1 cellular context compared by ENCODE assay signal in the genomic region with DNA sequence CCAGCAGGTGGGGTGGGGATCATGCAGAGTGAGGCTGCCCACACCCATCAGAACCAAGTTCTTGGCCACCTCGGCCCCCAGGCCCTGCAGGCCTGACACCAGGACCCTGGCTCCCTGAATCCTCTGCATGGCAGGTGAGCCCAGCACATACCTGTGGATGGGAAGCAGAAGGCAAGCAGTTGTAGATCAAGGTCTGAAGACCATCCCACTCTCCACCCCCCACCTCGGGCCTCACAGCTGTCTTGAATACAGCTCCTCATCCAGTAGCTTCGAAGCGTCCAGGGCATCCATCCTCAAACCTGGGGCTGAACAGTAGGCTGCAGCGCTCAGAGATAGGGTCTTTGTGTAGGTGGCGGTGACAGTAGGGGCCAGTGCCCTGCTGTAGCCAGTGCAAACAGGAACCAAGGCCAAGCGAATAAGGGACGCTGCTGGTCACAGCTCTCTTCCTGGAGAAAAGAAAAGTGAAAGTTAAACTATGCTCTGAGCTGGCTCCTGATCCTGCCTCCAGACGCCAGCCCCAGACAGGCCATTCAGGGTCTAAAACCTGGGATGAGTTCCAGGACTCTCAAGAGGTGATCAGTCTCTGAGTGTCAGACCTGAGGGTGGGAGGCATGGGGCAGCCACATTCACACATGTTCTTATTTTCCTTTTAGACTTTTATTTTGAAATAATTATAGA.
TF ChIP-seq lines count a peak whose summit lies in the region.

A gene with protein sequence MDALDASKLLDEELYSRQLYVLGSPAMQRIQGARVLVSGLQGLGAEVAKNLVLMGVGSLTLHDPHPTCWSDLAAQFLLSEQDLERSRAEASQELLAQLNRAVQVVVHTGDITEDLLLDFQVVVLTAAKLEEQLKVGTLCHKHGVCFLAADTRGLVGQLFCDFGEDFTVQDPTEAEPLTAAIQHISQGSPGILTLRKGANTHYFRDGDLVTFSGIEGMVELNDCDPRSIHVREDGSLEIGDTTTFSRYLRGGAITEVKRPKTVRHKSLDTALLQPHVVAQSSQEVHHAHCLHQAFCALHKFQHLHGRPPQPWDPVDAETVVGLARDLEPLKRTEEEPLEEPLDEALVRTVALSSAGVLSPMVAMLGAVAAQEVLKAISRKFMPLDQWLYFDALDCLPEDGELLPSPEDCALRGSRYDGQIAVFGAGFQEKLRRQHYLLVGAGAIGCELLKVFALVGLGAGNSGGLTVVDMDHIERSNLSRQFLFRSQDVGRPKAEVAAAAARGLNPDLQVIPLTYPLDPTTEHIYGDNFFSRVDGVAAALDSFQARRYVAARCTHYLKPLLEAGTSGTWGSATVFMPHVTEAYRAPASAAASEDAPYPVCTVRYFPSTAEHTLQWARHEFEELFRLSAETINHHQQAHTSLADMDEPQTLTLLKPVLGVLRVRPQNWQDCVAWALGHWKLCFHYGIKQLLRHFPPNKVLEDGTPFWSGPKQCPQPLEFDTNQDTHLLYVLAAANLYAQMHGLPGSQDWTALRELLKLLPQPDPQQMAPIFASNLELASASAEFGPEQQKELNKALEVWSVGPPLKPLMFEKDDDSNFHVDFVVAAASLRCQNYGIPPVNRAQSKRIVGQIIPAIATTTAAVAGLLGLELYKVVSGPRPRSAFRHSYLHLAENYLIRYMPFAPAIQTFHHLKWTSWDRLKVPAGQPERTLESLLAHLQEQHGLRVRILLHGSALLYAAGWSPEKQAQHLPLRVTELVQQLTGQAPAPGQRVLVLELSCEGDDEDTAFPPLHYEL (minus strand): TSS at position 457 of the 678 bp plus-strand sequence. CDS start 166 bp downstream, at position 291.

TF ChIP-seq in HepG2, 621 proteins besides CTCF, POLR2A, EP300 and RAD21 (continued from another document and continues in another):
- TF ChIP-seq, protein P1, sequence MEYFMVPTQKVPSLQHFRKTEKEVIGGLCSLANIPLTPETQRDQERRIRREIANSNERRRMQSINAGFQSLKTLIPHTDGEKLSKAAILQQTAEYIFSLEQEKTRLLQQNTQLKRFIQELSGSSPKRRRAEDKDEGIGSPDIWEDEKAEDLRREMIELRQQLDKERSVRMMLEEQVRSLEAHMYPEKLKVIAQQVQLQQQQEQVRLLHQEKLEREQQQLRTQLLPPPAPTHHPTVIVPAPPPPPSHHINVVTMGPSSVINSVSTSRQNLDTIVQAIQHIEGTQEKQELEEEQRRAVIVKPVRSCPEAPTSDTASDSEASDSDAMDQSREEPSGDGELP (IDR thresholded peaks at IDR 0.05; ENCODE audit: borderline replicate concordance, low read depth): peak; percentile 48; the same call in 1 of the 2 replicates
- TF ChIP-seq, protein P2, sequence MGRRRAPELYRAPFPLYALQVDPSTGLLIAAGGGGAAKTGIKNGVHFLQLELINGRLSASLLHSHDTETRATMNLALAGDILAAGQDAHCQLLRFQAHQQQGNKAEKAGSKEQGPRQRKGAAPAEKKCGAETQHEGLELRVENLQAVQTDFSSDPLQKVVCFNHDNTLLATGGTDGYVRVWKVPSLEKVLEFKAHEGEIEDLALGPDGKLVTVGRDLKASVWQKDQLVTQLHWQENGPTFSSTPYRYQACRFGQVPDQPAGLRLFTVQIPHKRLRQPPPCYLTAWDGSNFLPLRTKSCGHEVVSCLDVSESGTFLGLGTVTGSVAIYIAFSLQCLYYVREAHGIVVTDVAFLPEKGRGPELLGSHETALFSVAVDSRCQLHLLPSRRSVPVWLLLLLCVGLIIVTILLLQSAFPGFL (CRISPR knock-in tag; IDR thresholded peaks at IDR 0.05): no peak
- TF ChIP-seq MAZ (IDR thresholded peaks at IDR 0.05; ENCODE audit: borderline replicate concordance, low read depth, low read length): no peak
- TF ChIP-seq MAZ (CRISPR knock-in tag; IDR thresholded peaks at IDR 0.05; ENCODE audit: low read depth): no peak
- TF ChIP-seq MEIS2 (CRISPR knock-in tag; IDR thresholded peaks at IDR 0.05): peak; percentile 43; the same call in 1 of the 2 replicates
- TF ChIP-seq ZNF260 (CRISPR knock-in tag; IDR thresholded peaks at IDR 0.05; ENCODE audit: borderline replicate concordance, low read depth): no peak
- TF ChIP-seq MED1 (CRISPR knock-in tag; IDR thresholded peaks at IDR 0.05): peak; percentile 54
- TF ChIP-seq ZNF891 (CRISPR knock-in tag; IDR thresholded peaks at IDR 0.05): peak; percentile 32; the same call in 1 of the 2 replicates
- TF ChIP-seq BCL6 (CRISPR knock-in tag; IDR thresholded peaks at IDR 0.05): no peak
- TF ChIP-seq PHF21A (CRISPR knock-in tag; IDR thresholded peaks at IDR 0.05): peak; percentile 17; the same call in 1 of the 2 replicates
- TF ChIP-seq, protein P3, sequence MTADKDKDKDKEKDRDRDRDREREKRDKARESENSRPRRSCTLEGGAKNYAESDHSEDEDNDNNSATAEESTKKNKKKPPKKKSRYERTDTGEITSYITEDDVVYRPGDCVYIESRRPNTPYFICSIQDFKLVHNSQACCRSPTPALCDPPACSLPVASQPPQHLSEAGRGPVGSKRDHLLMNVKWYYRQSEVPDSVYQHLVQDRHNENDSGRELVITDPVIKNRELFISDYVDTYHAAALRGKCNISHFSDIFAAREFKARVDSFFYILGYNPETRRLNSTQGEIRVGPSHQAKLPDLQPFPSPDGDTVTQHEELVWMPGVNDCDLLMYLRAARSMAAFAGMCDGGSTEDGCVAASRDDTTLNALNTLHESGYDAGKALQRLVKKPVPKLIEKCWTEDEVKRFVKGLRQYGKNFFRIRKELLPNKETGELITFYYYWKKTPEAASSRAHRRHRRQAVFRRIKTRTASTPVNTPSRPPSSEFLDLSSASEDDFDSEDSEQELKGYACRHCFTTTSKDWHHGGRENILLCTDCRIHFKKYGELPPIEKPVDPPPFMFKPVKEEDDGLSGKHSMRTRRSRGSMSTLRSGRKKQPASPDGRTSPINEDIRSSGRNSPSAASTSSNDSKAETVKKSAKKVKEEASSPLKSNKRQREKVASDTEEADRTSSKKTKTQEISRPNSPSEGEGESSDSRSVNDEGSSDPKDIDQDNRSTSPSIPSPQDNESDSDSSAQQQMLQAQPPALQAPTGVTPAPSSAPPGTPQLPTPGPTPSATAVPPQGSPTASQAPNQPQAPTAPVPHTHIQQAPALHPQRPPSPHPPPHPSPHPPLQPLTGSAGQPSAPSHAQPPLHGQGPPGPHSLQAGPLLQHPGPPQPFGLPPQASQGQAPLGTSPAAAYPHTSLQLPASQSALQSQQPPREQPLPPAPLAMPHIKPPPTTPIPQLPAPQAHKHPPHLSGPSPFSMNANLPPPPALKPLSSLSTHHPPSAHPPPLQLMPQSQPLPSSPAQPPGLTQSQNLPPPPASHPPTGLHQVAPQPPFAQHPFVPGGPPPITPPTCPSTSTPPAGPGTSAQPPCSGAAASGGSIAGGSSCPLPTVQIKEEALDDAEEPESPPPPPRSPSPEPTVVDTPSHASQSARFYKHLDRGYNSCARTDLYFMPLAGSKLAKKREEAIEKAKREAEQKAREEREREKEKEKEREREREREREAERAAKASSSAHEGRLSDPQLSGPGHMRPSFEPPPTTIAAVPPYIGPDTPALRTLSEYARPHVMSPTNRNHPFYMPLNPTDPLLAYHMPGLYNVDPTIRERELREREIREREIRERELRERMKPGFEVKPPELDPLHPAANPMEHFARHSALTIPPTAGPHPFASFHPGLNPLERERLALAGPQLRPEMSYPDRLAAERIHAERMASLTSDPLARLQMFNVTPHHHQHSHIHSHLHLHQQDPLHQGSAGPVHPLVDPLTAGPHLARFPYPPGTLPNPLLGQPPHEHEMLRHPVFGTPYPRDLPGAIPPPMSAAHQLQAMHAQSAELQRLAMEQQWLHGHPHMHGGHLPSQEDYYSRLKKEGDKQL (CRISPR knock-in tag; IDR thresholded peaks at IDR 0.05; ENCODE audit: low read depth): no peak
- TF ChIP-seq ZSCAN12 (CRISPR knock-in tag; IDR thresholded peaks at IDR 0.05): no peak
- TF ChIP-seq RFXAP (CRISPR knock-in tag; IDR thresholded peaks at IDR 0.05; ENCODE audit: borderline replicate concordance): no peak
- no peak for TF ChIP-seq FOXA1 (IDR thresholded peaks at IDR 0.05)
- peak; percentile 56; the same call in 1 of the 2 replicates for TF ChIP-seq FOXA1 (CRISPR knock-in tag; IDR thresholded peaks at IDR 0.05)
- TF ChIP-seq, protein P4, sequence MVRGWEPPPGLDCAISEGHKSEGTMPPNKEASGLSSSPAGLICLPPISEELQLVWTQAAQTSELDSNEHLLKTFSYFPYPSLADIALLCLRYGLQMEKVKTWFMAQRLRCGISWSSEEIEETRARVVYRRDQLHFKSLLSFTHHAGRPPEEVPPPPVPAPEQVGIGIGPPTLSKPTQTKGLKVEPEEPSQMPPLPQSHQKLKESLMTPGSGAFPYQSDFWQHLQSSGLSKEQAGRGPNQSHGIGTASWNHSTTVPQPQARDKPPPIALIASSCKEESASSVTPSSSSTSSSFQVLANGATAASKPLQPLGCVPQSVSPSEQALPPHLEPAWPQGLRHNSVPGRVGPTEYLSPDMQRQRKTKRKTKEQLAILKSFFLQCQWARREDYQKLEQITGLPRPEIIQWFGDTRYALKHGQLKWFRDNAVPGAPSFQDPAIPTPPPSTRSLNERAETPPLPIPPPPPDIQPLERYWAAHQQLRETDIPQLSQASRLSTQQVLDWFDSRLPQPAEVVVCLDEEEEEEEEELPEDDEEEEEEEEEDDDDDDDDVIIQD (CRISPR knock-in tag; IDR thresholded peaks at IDR 0.05; ENCODE audit: low read depth): no peak
- TF ChIP-seq ZNF331 (CRISPR knock-in tag; IDR thresholded peaks at IDR 0.05): no peak
- TF ChIP-seq RARG (CRISPR knock-in tag; IDR thresholded peaks at IDR 0.05; ENCODE audit: low read depth): no peak
- TF ChIP-seq, protein P5, sequence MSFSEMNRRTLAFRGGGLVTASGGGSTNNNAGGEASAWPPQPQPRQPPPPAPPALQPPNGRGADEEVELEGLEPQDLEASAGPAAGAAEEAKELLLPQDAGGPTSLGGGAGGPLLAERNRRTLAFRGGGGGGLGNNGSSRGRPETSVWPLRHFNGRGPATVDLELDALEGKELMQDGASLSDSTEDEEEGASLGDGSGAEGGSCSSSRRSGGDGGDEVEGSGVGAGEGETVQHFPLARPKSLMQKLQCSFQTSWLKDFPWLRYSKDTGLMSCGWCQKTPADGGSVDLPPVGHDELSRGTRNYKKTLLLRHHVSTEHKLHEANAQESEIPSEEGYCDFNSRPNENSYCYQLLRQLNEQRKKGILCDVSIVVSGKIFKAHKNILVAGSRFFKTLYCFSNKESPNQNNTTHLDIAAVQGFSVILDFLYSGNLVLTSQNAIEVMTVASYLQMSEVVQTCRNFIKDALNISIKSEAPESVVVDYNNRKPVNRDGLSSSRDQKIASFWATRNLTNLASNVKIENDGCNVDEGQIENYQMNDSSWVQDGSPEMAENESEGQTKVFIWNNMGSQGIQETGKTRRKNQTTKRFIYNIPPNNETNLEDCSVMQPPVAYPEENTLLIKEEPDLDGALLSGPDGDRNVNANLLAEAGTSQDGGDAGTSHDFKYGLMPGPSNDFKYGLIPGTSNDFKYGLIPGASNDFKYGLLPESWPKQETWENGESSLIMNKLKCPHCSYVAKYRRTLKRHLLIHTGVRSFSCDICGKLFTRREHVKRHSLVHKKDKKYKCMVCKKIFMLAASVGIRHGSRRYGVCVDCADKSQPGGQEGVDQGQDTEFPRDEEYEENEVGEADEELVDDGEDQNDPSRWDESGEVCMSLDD (CRISPR knock-in tag; IDR thresholded peaks at IDR 0.05; ENCODE audit: borderline replicate concordance): no peak
- 0 out of 2 replicates have a peak, but pooled peaks have one; percentile 23 for TF ChIP-seq ZNF205 (CRISPR knock-in tag; IDR thresholded peaks at IDR 0.05)
- TF ChIP-seq GATA4 (IDR thresholded peaks at IDR 0.05; ENCODE audit: borderline replicate concordance, low read depth): no peak
- TF ChIP-seq, protein P6, sequence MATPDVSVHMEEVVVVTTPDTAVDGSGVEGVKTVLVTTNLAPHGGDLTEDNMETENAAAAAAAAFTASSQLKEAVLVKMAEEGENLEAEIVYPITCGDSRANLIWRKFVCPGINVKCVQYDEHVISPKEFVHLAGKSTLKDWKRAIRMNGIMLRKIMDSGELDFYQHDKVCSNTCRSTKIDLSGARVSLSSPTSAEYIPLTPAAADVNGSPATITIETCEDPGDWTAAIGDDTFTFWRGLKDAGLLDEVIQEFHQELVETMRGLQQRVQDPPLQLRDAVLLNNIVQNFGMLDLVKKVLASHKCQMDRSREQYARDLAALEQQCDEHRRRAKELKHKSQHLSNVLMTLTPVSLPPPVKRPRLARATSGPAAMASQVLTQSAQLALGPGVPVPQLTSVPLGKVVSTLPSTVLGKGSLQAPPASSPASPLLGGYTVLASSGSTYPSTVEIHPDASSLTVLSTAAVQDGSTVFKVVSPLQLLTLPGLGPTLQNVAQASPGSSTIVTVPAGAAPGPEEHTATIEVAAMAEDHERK (CRISPR knock-in tag; IDR thresholded peaks at IDR 0.05; ENCODE audit: low read depth): no peak
- TF ChIP-seq, protein P7, sequence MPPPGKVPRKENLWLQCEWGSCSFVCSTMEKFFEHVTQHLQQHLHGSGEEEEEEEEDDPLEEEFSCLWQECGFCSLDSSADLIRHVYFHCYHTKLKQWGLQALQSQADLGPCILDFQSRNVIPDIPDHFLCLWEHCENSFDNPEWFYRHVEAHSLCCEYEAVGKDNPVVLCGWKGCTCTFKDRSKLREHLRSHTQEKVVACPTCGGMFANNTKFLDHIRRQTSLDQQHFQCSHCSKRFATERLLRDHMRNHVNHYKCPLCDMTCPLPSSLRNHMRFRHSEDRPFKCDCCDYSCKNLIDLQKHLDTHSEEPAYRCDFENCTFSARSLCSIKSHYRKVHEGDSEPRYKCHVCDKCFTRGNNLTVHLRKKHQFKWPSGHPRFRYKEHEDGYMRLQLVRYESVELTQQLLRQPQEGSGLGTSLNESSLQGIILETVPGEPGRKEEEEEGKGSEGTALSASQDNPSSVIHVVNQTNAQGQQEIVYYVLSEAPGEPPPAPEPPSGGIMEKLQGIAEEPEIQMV (CRISPR knock-in tag; IDR thresholded peaks at IDR 0.05; ENCODE audit: low read depth): 0 out of 2 replicates have a peak, but pooled peaks have one; percentile 42
- TF ChIP-seq TEAD3 (CRISPR knock-in tag; optimal IDR thresholded peaks at IDR 0.05; ENCODE audit: borderline replicate concordance): no peak
- TF ChIP-seq MTF1 (CRISPR knock-in tag; IDR thresholded peaks at IDR 0.05): no peak
- TF ChIP-seq, protein P8, sequence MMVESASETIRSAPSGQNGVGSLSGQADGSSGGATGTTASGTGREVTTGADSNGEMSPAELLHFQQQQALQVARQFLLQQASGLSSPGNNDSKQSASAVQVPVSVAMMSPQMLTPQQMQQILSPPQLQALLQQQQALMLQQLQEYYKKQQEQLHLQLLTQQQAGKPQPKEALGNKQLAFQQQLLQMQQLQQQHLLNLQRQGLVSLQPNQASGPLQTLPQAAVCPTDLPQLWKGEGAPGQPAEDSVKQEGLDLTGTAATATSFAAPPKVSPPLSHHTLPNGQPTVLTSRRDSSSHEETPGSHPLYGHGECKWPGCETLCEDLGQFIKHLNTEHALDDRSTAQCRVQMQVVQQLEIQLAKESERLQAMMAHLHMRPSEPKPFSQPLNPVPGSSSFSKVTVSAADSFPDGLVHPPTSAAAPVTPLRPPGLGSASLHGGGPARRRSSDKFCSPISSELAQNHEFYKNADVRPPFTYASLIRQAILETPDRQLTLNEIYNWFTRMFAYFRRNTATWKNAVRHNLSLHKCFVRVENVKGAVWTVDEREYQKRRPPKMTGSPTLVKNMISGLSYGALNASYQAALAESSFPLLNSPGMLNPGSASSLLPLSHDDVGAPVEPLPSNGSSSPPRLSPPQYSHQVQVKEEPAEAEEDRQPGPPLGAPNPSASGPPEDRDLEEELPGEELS (CRISPR knock-in tag; IDR thresholded peaks at IDR 0.05): peak; percentile 31; the same call in 1 of the 2 replicates
- TF ChIP-seq, protein P9, sequence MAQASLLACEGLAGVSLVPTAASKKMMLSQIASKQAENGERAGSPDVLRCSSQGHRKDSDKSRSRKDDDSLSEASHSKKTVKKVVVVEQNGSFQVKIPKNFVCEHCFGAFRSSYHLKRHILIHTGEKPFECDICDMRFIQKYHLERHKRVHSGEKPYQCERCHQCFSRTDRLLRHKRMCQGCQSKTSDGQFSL (CRISPR knock-in tag; IDR thresholded peaks at IDR 0.05): no peak
- TF ChIP-seq, protein P10, sequence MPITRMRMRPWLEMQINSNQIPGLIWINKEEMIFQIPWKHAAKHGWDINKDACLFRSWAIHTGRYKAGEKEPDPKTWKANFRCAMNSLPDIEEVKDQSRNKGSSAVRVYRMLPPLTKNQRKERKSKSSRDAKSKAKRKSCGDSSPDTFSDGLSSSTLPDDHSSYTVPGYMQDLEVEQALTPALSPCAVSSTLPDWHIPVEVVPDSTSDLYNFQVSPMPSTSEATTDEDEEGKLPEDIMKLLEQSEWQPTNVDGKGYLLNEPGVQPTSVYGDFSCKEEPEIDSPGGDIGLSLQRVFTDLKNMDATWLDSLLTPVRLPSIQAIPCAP (CRISPR knock-in tag; IDR thresholded peaks at IDR 0.05; ENCODE audit: low read depth): peak; percentile 96
